Comparison of ENCODE assay signal across 7 cellular contexts in the genomic region with DNA sequence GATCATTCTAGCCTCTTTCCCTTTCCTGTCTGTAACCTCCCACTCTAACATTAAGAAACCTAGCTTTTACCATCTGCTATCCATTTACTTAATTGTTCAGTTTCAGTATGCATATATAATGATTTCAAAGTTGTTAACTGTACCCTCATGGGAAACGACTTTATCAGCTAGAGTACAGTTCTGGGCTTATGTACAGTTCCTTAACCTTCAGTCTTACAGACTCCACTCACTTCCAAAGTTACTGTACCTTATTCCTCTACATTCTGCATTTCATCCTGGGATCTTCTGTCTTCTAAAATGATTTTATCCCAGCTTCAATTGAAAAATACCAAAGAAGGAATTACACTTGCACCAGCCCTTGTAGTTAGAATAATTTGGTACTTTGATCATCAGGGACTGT.
"Had no signal": no experiment of that assay in that cellular context is flagged by ENCODE, and none has a peak within 500 bp of the region (broad histone marks: within the 10 kb centered on the region; RNA-seq: fewer than 3 reads in every experiment).

No MANE protein-coding gene starts in this region.

- H3K9ac ChIP-seq: KMS-11 had no signal

- H3K27ac ChIP-seq: HL-60, KMS-11 had no signal

- ATAC-seq: K562 had no signal

- H3K4me2 ChIP-seq: KMS-11 had no signal

- FAIRE-seq: HTR-8/SVneo, K562 had no signal

- H3K4me3 ChIP-seq: K562 had no signal

- DNase-seq: IMR-90, KBM-7, KG1 had no signal
